In genomic region chr1:6424000-6424565, GRCh38 we compare ENCODE assay signal across 1 cellular context.
TF ChIP-seq lines count a peak whose summit lies in the region.

No MANE protein-coding gene starts in this region.

TF ChIP-seq in K562, 482 proteins besides CTCF, POLR2A, EP300 and RAD21 (continued from another document):
- TF ChIP-seq MBD1 (CRISPR knock-in tag; IDR thresholded peaks at IDR 0.05), result no peak
- TF ChIP-seq TCF7L2 (IDR thresholded peaks at IDR 0.05; ENCODE audit: low read depth, low read length), result no peak
- TF ChIP-seq PURB (CRISPR knock-in tag; IDR thresholded peaks at IDR 0.05; ENCODE audit: low read depth), result no peak
- TF ChIP-seq JUN (IDR thresholded peaks at IDR 0.05; ENCODE audit: borderline replicate concordance, low read depth, low read length), result no peak
- no peak for TF ChIP-seq JUN (CRISPR knock-in tag; IDR thresholded peaks at IDR 0.05; ENCODE audit: borderline replicate concordance)
- no peak for TF ChIP-seq ZNF395 (CRISPR knock-in tag; IDR thresholded peaks at IDR 0.05)
- 0 out of 2 replicates have a peak, but pooled peaks have one; percentile 59 for TF ChIP-seq STAT6 (CRISPR knock-in tag; IDR thresholded peaks at IDR 0.05)
- no peak for TF ChIP-seq FOXK2 (conservative IDR thresholded peaks at IDR 0.05 in 1 of 2, IDR thresholded peaks at IDR 0.05 in 1 of 2; ENCODE audit: low read depth in 2 of 2)
- TF ChIP-seq YBX1 (IDR thresholded peaks at IDR 0.05), result no peak
- no peak for TF ChIP-seq FOXP4 (CRISPR knock-in tag; IDR thresholded peaks at IDR 0.05; ENCODE audit: borderline replicate concordance)
- TF ChIP-seq YY1 (IDR thresholded peaks at IDR 0.05; ENCODE audit: borderline replicate concordance in 1 of 3, control insufficient read depth in 1 of 3, extremely low read depth in 1 of 3, insufficient read depth in 3 of 3, insufficient read length in 1 of 3, insufficient replicate concordance in 2 of 3, low read depth in 1 of 3, low read length in 2 of 3), result no peak
- 0 out of 4 replicates have a peak, but pooled peaks of 1 of the 2 experiments have one; percentile 28 for TF ChIP-seq MLX (CRISPR knock-in tag; conservative IDR thresholded peaks at IDR 0.05)
- TF ChIP-seq PHB (CRISPR knock-in tag; IDR thresholded peaks at IDR 0.05), result peak; percentile 25; the same call in 1 of the 2 replicates
- 0 out of 2 replicates have a peak, but pooled peaks have one; percentile 17 for TF ChIP-seq CEBPG (CRISPR knock-in tag; IDR thresholded peaks at IDR 0.05)
- no peak for TF ChIP-seq CEBPG (tag; conservative IDR thresholded peaks at IDR 0.05 in 1 of 2, IDR thresholded peaks at IDR 0.05 in 1 of 2)
- no peak for TF ChIP-seq ADNP (tag; IDR thresholded peaks at IDR 0.05)
- TF ChIP-seq ZC3H8 (IDR thresholded peaks at IDR 0.05), result no peak
- TF ChIP-seq NFE2 (IDR thresholded peaks at IDR 0.05; ENCODE audit: low read depth), result no peak
